In genomic region chr9:81540142-81540701, GRCh38 we compare ENCODE assay signal across 25 cellular contexts.
"Had no signal": no experiment of that assay in that cellular context is flagged by ENCODE, and none has a peak within 500 bp of the region (broad histone marks: within the 10 kb centered on the region; RNA-seq: fewer than 3 reads in every experiment).

No MANE protein-coding gene starts in this region.

- H3K27ac ChIP-seq: epithelial cell of prostate, esophagus squamous epithelium, left ventricle myocardium inferior, neural progenitor cell, right lobe of liver, suprapubic skin, tibial artery, WERI-Rb-1 had no signal

- ATAC-seq: activated CD4-positive, CD25-positive, alpha-beta regulatory T cell treated with anti-CD3 and anti-CD28 coated beads, Interleukin-2, amount 50 U/mL, for 24 hours; mucosa of descending colon; right lobe of liver had no signal

- H3K9me3 ChIP-seq: esophagus squamous epithelium, left ventricle myocardium inferior, mucosa of descending colon, right lobe of liver, suprapubic skin, tibial artery had no signal

- H3K4me3 Mint-ChIP-seq: activated naive CD8-positive, alpha-beta T cell; neural progenitor cell had no signal

- H3K27me3 Mint-ChIP-seq: activated naive CD8-positive, alpha-beta T cell had no signal

- DNase-seq: activated CD4-positive, alpha-beta T cell treated with anti-CD3 and anti-CD28 coated beads for 48 hours; activated CD4-positive, alpha-beta T cell treated with anti-CD3 and anti-CD28 coated beads, Interleukin-2, amount 50 U/mL, for 48 hours; activated CD8-positive, alpha-beta memory T cell treated with anti-CD3 and anti-CD28 coated beads for 24 hours; activated effector memory CD4-positive, alpha-beta T cell treated with Interleukin-2 at 50 U/mL for 16 hours; activated naive CD4-positive, alpha-beta T cell treated with Interleukin-2 at 50 U/mL for 16 hours; anterior cingulate cortex; dermis blood vessel endothelial cell; effector CD8-positive, alpha-beta T cell; esophagus squamous epithelium; foreskin melanocyte; islet precursor cell; left ventricle myocardium inferior; mucosa of descending colon; right lobe of liver; small intestine; stimulated activated CD4-positive, alpha-beta T cell treated with anti-CD3 and anti-CD28 coated beads, Interleukin-4, amount 100 ng/mL, for 24 hours; stimulated activated naive CD4-positive, alpha-beta T cell; tibial artery; WERI-Rb-1 had no signal

- H3K4me3 ChIP-seq: esophagus squamous epithelium, left ventricle myocardium inferior, lung, mucosa of descending colon, neural progenitor cell, right lobe of liver, suprapubic skin, tibial artery had no signal

- H3K36me3 Mint-ChIP-seq: activated naive CD8-positive, alpha-beta T cell had no signal

- H3K4me1 ChIP-seq: left ventricle myocardium inferior, suprapubic skin had no signal

- H3K27me3 ChIP-seq: right lobe of liver, suprapubic skin, tibial artery had no signal

- H3K36me3 ChIP-seq: esophagus squamous epithelium, left ventricle myocardium inferior, neural progenitor cell, right lobe of liver, suprapubic skin, tibial artery, WERI-Rb-1 had no signal

- H3K27ac Mint-ChIP-seq: activated naive CD8-positive, alpha-beta T cell; neural progenitor cell had no signal
